Comparison of ENCODE assay signal across 9 cellular contexts in the genomic region with DNA sequence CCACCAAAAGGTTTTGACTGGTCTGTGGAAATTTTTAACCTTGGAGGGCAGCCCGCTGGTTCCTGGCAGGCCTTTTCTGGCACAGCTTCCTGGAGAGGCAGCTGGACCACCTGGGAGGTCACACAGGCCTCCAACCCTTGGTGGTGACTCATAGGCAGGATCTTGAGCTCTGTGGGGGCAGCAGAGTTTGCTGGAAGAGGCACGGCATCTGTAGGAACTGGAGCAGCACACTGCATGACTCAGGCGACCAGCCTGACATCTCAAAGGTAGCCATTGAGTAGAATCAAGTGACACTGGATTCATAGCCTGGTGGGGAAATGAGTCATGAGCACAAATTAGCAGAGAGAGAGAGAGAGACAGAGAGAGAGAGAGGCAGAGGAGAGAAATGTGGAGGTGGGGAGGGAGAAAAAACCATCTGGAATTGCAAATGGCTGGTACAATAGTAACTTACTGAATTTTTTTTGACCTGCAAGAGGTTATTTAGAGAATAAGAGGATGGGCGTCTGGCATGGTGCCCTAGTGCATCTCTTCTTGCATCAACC. TPM values are rescaled to one million over a fixed set of nuclear protein-coding genes. Genes with fewer than 3 reads are reported as not detected.
A peak's percentile ranks its signal among the peaks of the same experiment; 100 is the strongest.
DNase-seq lines count a peak whose midpoint lies in the region; ATAC-seq and TF ChIP-seq lines count a peak whose summit lies in the region.
"Had no signal": no experiment of that assay in that cellular context is flagged by ENCODE, and none has a peak within 500 bp of the region (broad histone marks: within the 10 kb centered on the region; RNA-seq: fewer than 3 reads in every experiment).

No MANE protein-coding gene starts in this region.

- H3K27ac ChIP-seq in C4-2B (peak overlapping the region; percentile 16), right lobe of liver (peak overlapping the region; percentile 1 to 75 (median 40))
- H3K27ac ChIP-seq: HL-60 had no signal

- intact Hi-C loops in right lobe of liver (cut with DNase I): no loop called here

- WGBS in right lobe of liver (ENCODE audit: insufficient coverage, low coverage, low lambda C conversion rate, missing lambda C conversion rate): 33% methylated on average over 3 of the region's 4 CpGs

- peaks cover 0 to 55% (median 11%) of the 10 kb centered on the region in 4 donors for H3K4me1 ChIP-seq in right lobe of liver

- no peaks in the 10 kb centered on the region for H3K9me3 ChIP-seq in right lobe of liver

- peak; percentile 41 to 77 (median 52) for ATAC-seq in right lobe of liver

- TF ChIP-seq CTCF in C4-2B (conservative IDR thresholded peaks at IDR 0.05) (no peak), astrocyte of the cerebellum (IDR thresholded peaks at IDR 0.05; ENCODE audit: low read depth, low read length, missing control alignments) (no peak), right lobe of liver (IDR thresholded peaks at IDR 0.05) (no peak)

- no peak overlapping the region for H3K4me3 ChIP-seq in astrocyte of the cerebellum (ENCODE audit: low read depth, low read length)
- H3K4me3 ChIP-seq in right lobe of liver: no peak overlapping the region

- no peaks in the 10 kb centered on the region for H3K27me3 ChIP-seq in right lobe of liver

- no peaks in the 10 kb centered on the region for H3K36me3 ChIP-seq in right lobe of liver

- TF ChIP-seq POLR2A in right lobe of liver (IDR thresholded peaks at IDR 0.05): no peak
- no peak for TF ChIP-seq POLR2A in erythroblast (IDR thresholded peaks at IDR 0.05; ENCODE audit: low read length)

- in situ Hi-C loops in astrocyte of the cerebellum (cut with HindIII; ENCODE audit: low sequenced_read_pairs): loop anchor here (10.0 to 25.0 kb wide), 2 partner anchors 538 to 1140 kb away; no protein-coding TSS in a partner anchor

- DNase-seq in LHCN-M2 (ENCODE audit: low read depth): peak; percentile 99
- DNase-seq in astrocyte of the cerebellum (ENCODE audit: low read depth): peak; percentile 72
- DNase-seq in right lobe of liver: peak; percentile 88 to 89 (median 88)
- no peak for DNase-seq in NCI-H187 treated with DMSO at 0.1 percent for 48 hours (lab: John Stamatoyannopoulos, UW)
- DNase-seq in erythroblast (lab: John Stamatoyannopoulos, UW): no peak
- DNase-seq in activated CD4-positive, alpha-beta T cell treated with anti-CD3 and anti-CD28 coated beads for 4 hours: no peak
- DNase-seq in NAMALWA (ENCODE audit: low spot score): no peak

RNA-seq across cellular contexts. Expression of gene TRPM8, which starts 57.4 kb away (rescaled TPM):
- 0.80 and 0.90 TPM in 2 replicates for total RNA-seq in LHCN-M2 (2014; rRNA removed)
- 0.12 TPM for polyA plus RNA-seq in LHCN-M2 (2012)
- 10 to 100 TPM; 23.9 to 99.5 (median 48.6) TPM for total RNA-seq in right lobe of liver

Comparison
In these comparisons a context has a peak if more than half of its experiments do, and no peak if none do; other contexts are left out.
1. DNase-seq: peak in LHCN-M2 (single experiment), astrocyte of the cerebellum (single experiment) and right lobe of liver (3 of 3); none in NCI-H187 treated with DMSO at 0.1 percent for 48 hours (single experiment), erythroblast (0 of 2), activated CD4-positive, alpha-beta T cell treated with anti-CD3 and anti-CD28 coated beads for 4 hours (0 of 2) and NAMALWA (single experiment).
2. RNA of gene TRPM8, which starts 57.4 kb away (total RNA-seq): 23.9 to 99.5 TPM in right lobe of liver; 0.80 to 0.90 TPM in LHCN-M2; every median in the first group is over 10 times any median in the second.